8 cellular contexts compared by ENCODE assay signal in the genomic region with DNA sequence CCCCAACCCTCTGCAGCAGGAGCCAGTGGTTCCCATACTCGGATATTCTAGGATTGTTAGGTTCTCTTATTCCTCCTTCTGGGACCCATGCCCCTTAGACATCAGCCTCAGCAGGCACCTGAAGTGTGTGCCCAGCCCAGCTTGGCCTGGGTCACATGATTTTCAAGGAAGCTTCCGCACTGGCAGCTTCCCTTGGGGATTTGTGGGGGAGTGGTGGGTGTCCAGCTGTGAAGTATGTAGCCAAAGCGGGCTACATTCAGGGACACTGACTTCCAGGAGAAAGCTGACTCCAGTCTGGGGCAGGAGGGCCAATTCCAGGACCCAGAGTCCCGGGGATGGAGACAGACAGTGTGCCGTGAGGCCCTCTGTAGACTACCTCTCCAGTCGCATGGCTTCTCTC. TPM values are rescaled to one million over a fixed set of nuclear protein-coding genes. Genes with fewer than 3 reads are reported as not detected.
DNase-seq lines count a peak whose midpoint lies in the region; ATAC-seq and TF ChIP-seq lines count a peak whose summit lies in the region.

No MANE protein-coding gene starts in this region.

- H3K4me2 ChIP-seq in PC-3 (ENCODE audit: low read length): peak overlapping the region; percentile 96

- ATAC-seq in PC-3: no peak
- no peak for ATAC-seq in sciatic nerve

- no TSS peak for BruUV-seq in PC-3 (replicated peaks; lab: Mats Ljungman, UMichigan)

- H3K36me3 ChIP-seq in PC-3 (ENCODE audit: low read depth, low read length) (no peaks in the 10 kb centered on the region), uterus (no peaks in the 10 kb centered on the region)

- no peak overlapping the region for H3K9ac ChIP-seq in PC-3 (ENCODE audit: low read length)

- POLR2A ChIA-PET in PC-3 (lab: Charles Lee; ENCODE audit: unreplicated experiment): no interaction called here

- H3K27ac ChIP-seq in PC-3 (ENCODE audit: low read length): no peak overlapping the region
- H3K27ac ChIP-seq in coronary artery: peak overlapping the region; percentile 99 to 100
- peak overlapping the region; percentile 98 to 100 for H3K27ac ChIP-seq in uterus

- H3K4me1 ChIP-seq in PC-3 (ENCODE audit: insufficient read depth, low read length) (peaks cover 31% of the 10 kb centered on the region), mononuclear cell (ENCODE audit: insufficient read depth, low read length) (peaks cover 64% of the 10 kb centered on the region), uterus (peaks cover 0 to 34% of the 10 kb centered on the region in 2 donors)

- DNase-seq in DMS53 (lab: John Stamatoyannopoulos, UW) (peak; percentile 49), DMS53 treated with DMSO at 0.1 percent for 48 hours (lab: John Stamatoyannopoulos, UW; ENCODE audit: unreplicated experiment) (no peak), PC-3 (no peak), coronary artery (ENCODE audit: low spot score) (no peak), uterus (peak; percentile 55 to 58), sciatic nerve (ENCODE audit: low spot score) (no peak), dedifferentiated amniotic fluid mesenchymal stem cell (ENCODE audit: extremely low spot score) (no peak)

- H3K27me3 ChIP-seq in PC-3 (ENCODE audit: low read length): no peaks in the 10 kb centered on the region
- H3K27me3 ChIP-seq in mononuclear cell (ENCODE audit: insufficient read depth, low read length): no peaks in the 10 kb centered on the region
- H3K27me3 ChIP-seq in uterus: no peaks in the 10 kb centered on the region

- peaks cover 55% of the 10 kb centered on the region for H3K79me2 ChIP-seq in PC-3 (ENCODE audit: low read length)

- H3K9me2 ChIP-seq in PC-3 (replicated peaks; ENCODE audit: low read length): no peaks in the 10 kb centered on the region

- CTCF ChIA-PET in PC-3 (lab: Charles Lee): interaction anchor here (0.6 kb wide), 1 partner anchor 51 kb away, joined by 3 read pairs; no protein-coding TSS in a partner anchor

- no peak for TF ChIP-seq POLR2A in uterus (IDR thresholded peaks at IDR 0.05)

- no peaks in the 10 kb centered on the region for H3F3A ChIP-seq in PC-3 (ENCODE audit: low read length, unreplicated experiment)

- TF ChIP-seq CTCF in PC-3 (conservative IDR thresholded peaks at IDR 0.05; ENCODE audit: low read depth, low read length) (no peak), coronary artery (IDR thresholded peaks at IDR 0.05) (no peak), uterus (IDR thresholded peaks at IDR 0.05) (no peak)

- peaks cover 1% of the 10 kb centered on the region; the same call in 1 of the 2 replicates for H4K20me1 ChIP-seq in PC-3 (ENCODE audit: low read length)

- peak overlapping the region; percentile 76; the same call in 1 of the 2 replicates for H2AFZ ChIP-seq in PC-3 (ENCODE audit: low read length)

- intact Hi-C loops in PC-3 (cut with micrococcal nuclease) (loop anchor here (2.0 kb wide), 1 partner anchor 14 kb away; the partner anchor contains the start of gene PPRC1), uterus (cut with DNase I; ENCODE audit: low total_unique reads) (no loop called here), sciatic nerve (cut with DNase I) (no loop called here)

- peak overlapping the region; percentile 84 for H3K4me3 ChIP-seq in PC-3 (ENCODE audit: low read length)
- H3K4me3 ChIP-seq in coronary artery: peak overlapping the region; percentile 96
- H3K4me3 ChIP-seq in mononuclear cell (ENCODE audit: low read length): peak overlapping the region; percentile 79
- H3K4me3 ChIP-seq in uterus: peak overlapping the region; percentile 84 to 93

- H3K9me3 ChIP-seq in PC-3 (ENCODE audit: low read length) (no peaks in the 10 kb centered on the region), mononuclear cell (ENCODE audit: low read depth, low read length) (no peaks in the 10 kb centered on the region), uterus (no peaks in the 10 kb centered on the region)

RNA-seq across cellular contexts. Expression of gene LDB1, which starts 1.3 kb away (rescaled TPM):
- 28.3 and 34.2 TPM in 2 replicates for total RNA-seq in PC-3 (2014; rRNA removed)
- total RNA-seq in mononuclear cell: 59.0 TPM
- total RNA-seq in uterus: 100 to 1,000 TPM in 1 of 4 donors, 10 to 100 TPM in 3; 17.4 to 121 (median 43.8) TPM
- total RNA-seq in sciatic nerve: 64.3 TPM

RNA-seq across cellular contexts. Expression of gene PPRC1, which starts 14.0 kb away (rescaled TPM):
- total RNA-seq in PC-3 (2014; rRNA removed) (27.6 and 31.3 TPM in 2 replicates), mononuclear cell (12.1 TPM), uterus (10 to 100 TPM in 3 of 4 donors, 1 to 10 TPM in 1; 1.8 to 58.2 (median 15.5) TPM), sciatic nerve (45.6 TPM)

RNA-seq across cellular contexts. Expression of gene NOLC1, which starts 33.3 kb away (rescaled TPM):
- total RNA-seq in PC-3 (2014; rRNA removed): 69.9 TPM in 2 replicates
- 19.8 TPM for total RNA-seq in mononuclear cell
- total RNA-seq in uterus: 10 to 100 TPM; 15.4 to 54.0 (median 27.4) TPM
- 46.7 TPM for total RNA-seq in sciatic nerve

RNA-seq across cellular contexts. Expression of gene HPS6, which starts 53.7 kb away (rescaled TPM):
- total RNA-seq in PC-3 (2014; rRNA removed) (24.0 and 26.8 TPM in 2 replicates), mononuclear cell (22.6 TPM), uterus (10 to 100 TPM in 3 of 4 donors, 1 to 10 TPM in 1; 3.8 to 28.4 (median 15.6) TPM), sciatic nerve (14.0 TPM)

Comparison
In these comparisons a context has a peak if more than half of its experiments do, and no peak if none do; other contexts are left out.
1. DNase-seq: peak in DMS53 (single experiment) and uterus (2 of 2); none in DMS53 treated with DMSO at 0.1 percent for 48 hours (single experiment), PC-3 (single experiment), coronary artery (single experiment), sciatic nerve (single experiment) and dedifferentiated amniotic fluid mesenchymal stem cell (single experiment).
2. Peak in every context shown above with its lines, with median percentiles within 50 percentile points of each other: H3K4me3 ChIP-seq.